ENCODE assay signal across 8 cellular contexts in the genomic region with DNA sequence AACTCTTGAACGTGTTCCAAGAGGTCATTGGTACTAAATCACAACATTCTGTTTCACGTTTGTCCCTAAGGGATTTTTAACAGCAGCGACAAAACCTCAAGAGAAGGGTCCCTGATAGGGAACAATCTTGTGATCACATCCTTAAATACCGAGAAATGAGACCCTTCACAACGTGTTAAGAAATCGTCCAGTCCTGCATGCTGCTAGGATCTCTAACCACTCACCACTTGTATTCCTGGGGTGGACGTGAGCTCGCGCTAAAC.
DNase-seq lines count a peak whose midpoint lies in the region; ATAC-seq and TF ChIP-seq lines count a peak whose summit lies in the region.

No MANE protein-coding gene starts in this region.

- H3K4me3 ChIP-seq in cardiac fibroblast (replicated peaks in 1 of 2; ENCODE audit: low read depth in 2 of 2, low read length in 2 of 2) (peak overlapping the region; percentile 69), mucosa of descending colon (no peak overlapping the region)

- peaks cover 61% of the 10 kb centered on the region for H3K4me1 Mint-ChIP-seq in stimulated activated naive CD8-positive, alpha-beta T cell treated with anti-CD3 and anti-CD28 coated beads, Interleukin-15, Interleukin-2, amounts not matched to agents 100 ng/mL and 50 ng/mL, for 24 hours (ENCODE audit: low read depth)

- H3K4me3 Mint-ChIP-seq in stimulated activated naive CD8-positive, alpha-beta T cell treated with anti-CD3 and anti-CD28 coated beads, Interleukin-15, Interleukin-2, amounts not matched to agents 100 ng/mL and 50 ng/mL, for 24 hours = peak overlapping the region; percentile 87

- no peaks in the 10 kb centered on the region for H3K9me3 Mint-ChIP-seq in stimulated activated naive CD8-positive, alpha-beta T cell treated with anti-CD3 and anti-CD28 coated beads, Interleukin-15, Interleukin-2, amounts not matched to agents 100 ng/mL and 50 ng/mL, for 24 hours

- no peaks in the 10 kb centered on the region for H3K36me3 ChIP-seq in mucosa of descending colon (ENCODE audit: low read depth)

- H3K27me3 Mint-ChIP-seq in stimulated activated naive CD8-positive, alpha-beta T cell treated with anti-CD3 and anti-CD28 coated beads, Interleukin-15, Interleukin-2, amounts not matched to agents 100 ng/mL and 50 ng/mL, for 24 hours = peaks cover 11% of the 10 kb centered on the region

- no peaks in the 10 kb centered on the region for H3K36me3 Mint-ChIP-seq in stimulated activated naive CD8-positive, alpha-beta T cell treated with anti-CD3 and anti-CD28 coated beads, Interleukin-15, Interleukin-2, amounts not matched to agents 100 ng/mL and 50 ng/mL, for 24 hours (ENCODE audit: low read depth)

- peaks cover 31% of the 10 kb centered on the region for H3K4me1 ChIP-seq in mucosa of descending colon (ENCODE audit: low read depth)

- no peaks in the 10 kb centered on the region for H3K9me3 ChIP-seq in mucosa of descending colon

- H3K27ac Mint-ChIP-seq in stimulated activated naive CD8-positive, alpha-beta T cell treated with anti-CD3 and anti-CD28 coated beads, Interleukin-15, Interleukin-2, amounts not matched to agents 100 ng/mL and 50 ng/mL, for 24 hours = peak overlapping the region; percentile 95

- no peak for ATAC-seq in stimulated activated naive CD8-positive, alpha-beta T cell treated with anti-CD3 and anti-CD28 coated beads, Interleukin-15, Interleukin-2, amounts not matched to agents 100 U/mL and 50 U/mL, for 24 hours
- ATAC-seq in mucosa of descending colon (peak; percentile 0), GM19324 (IDR thresholded peaks at IDR 0.05; ENCODE audit: low FRiP score, unreplicated experiment) (no peak), GM19467 (IDR thresholded peaks at IDR 0.05; ENCODE audit: unreplicated experiment) (no peak)

- no peak for DNase-seq in stimulated activated naive CD8-positive, alpha-beta T cell treated with anti-CD3 and anti-CD28 coated beads, Interleukin-15, Interleukin-2, amounts not matched to agents 100 U/mL and 50 U/mL, for 24 hours
- DNase-seq in cardiac fibroblast (ENCODE audit: low read depth in 2 of 2) (no peak), mucosa of descending colon (no peak), midbrain (lab: John Stamatoyannopoulos, UW) (no peak)
- no peak for DNase-seq in stimulated activated CD4-positive, alpha-beta T cell treated with anti-CD3 and anti-CD28 coated beads, Interleukin-15, amount 100 ng/mL, for 24 hours

- intact Hi-C loops in mucosa of descending colon (cut with DNase I, micrococcal nuclease) = no loop called here

- TF ChIP-seq CTCF in cardiac fibroblast (IDR thresholded peaks at IDR 0.05; ENCODE audit: low read depth, low read length) (no peak), mucosa of descending colon (IDR thresholded peaks at IDR 0.05) (no peak)
